1 cellular context compared by ENCODE assay signal in the genomic region with DNA sequence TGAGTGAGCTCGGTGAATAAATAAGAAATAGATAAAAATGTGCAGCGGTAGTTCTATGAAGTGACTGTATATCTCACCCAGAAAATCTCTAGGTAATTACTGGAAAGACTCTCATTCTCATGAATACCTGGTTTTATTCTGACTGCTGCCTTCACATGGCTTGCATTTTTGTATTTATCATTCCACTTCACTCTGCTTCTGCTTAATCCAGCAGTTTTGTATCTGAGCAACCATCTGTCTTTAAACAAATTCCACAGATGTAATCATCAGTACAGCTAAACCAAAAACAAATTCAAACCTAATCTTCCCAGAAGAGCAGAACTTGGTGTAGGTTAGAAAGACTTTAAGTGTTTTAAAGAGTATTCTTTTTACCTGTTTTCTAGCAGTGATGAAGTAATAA.
TF ChIP-seq lines count a peak whose summit lies in the region.

No MANE protein-coding gene starts in this region.

TF ChIP-seq in K562, 482 proteins besides CTCF, POLR2A, EP300 and RAD21 (continued from another document):
- TF ChIP-seq XRCC3 (IDR thresholded peaks at IDR 0.05) = no peak
- TF ChIP-seq, protein P1, sequence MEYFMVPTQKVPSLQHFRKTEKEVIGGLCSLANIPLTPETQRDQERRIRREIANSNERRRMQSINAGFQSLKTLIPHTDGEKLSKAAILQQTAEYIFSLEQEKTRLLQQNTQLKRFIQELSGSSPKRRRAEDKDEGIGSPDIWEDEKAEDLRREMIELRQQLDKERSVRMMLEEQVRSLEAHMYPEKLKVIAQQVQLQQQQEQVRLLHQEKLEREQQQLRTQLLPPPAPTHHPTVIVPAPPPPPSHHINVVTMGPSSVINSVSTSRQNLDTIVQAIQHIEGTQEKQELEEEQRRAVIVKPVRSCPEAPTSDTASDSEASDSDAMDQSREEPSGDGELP (CRISPR knock-in tag; IDR thresholded peaks at IDR 0.05; ENCODE audit: borderline replicate concordance) = no peak
- TF ChIP-seq ARNT (IDR thresholded peaks at IDR 0.05) = no peak
- TF ChIP-seq ZC3H11A (IDR thresholded peaks at IDR 0.05; ENCODE audit: low read depth, low read length) = no peak
- TF ChIP-seq RB1 (IDR thresholded peaks at IDR 0.05; ENCODE audit: low read depth) = no peak
- TF ChIP-seq HDAC2 (IDR thresholded peaks at IDR 0.05) = no peak
- TF ChIP-seq TEAD4 (IDR thresholded peaks at IDR 0.05; ENCODE audit: low read length) = peak; percentile 79; the same call in 1 of the 2 replicates
- TF ChIP-seq TEAD4 (CRISPR knock-in tag; IDR thresholded peaks at IDR 0.05; ENCODE audit: borderline replicate concordance) = no peak
- TF ChIP-seq SRSF7 (optimal IDR thresholded peaks at IDR 0.05; ENCODE audit: low read depth, low read length) = no peak
- no peak for TF ChIP-seq ZNF133 (CRISPR knock-in tag; IDR thresholded peaks at IDR 0.05)
- no peak for TF ChIP-seq HMG20B (CRISPR knock-in tag; IDR thresholded peaks at IDR 0.05)
- TF ChIP-seq, protein P2, sequence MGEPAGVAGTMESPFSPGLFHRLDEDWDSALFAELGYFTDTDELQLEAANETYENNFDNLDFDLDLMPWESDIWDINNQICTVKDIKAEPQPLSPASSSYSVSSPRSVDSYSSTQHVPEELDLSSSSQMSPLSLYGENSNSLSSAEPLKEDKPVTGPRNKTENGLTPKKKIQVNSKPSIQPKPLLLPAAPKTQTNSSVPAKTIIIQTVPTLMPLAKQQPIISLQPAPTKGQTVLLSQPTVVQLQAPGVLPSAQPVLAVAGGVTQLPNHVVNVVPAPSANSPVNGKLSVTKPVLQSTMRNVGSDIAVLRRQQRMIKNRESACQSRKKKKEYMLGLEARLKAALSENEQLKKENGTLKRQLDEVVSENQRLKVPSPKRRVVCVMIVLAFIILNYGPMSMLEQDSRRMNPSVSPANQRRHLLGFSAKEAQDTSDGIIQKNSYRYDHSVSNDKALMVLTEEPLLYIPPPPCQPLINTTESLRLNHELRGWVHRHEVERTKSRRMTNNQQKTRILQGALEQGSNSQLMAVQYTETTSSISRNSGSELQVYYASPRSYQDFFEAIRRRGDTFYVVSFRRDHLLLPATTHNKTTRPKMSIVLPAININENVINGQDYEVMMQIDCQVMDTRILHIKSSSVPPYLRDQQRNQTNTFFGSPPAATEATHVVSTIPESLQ (CRISPR knock-in tag; IDR thresholded peaks at IDR 0.05) = no peak
- TF ChIP-seq ZNF445 (CRISPR knock-in tag; IDR thresholded peaks at IDR 0.05; ENCODE audit: low read depth) = no peak
- no peak for TF ChIP-seq ETS2 (tag; IDR thresholded peaks at IDR 0.05; ENCODE audit: borderline replicate concordance, poor library complexity, severe bottlenecking)
- no peak for TF ChIP-seq ZNF717 (CRISPR knock-in tag; IDR thresholded peaks at IDR 0.05)
- TF ChIP-seq ARID1B (IDR thresholded peaks at IDR 0.05) = peak; percentile 76
- no peak for TF ChIP-seq RBM22 (IDR thresholded peaks at IDR 0.05; ENCODE audit: low read depth, low read length, poor library complexity, severe bottlenecking)
- TF ChIP-seq, protein P3, sequence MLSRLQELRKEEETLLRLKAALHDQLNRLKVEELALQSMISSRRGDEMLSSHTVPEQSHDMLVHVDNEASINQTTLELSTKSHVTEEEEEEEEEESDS (CRISPR knock-in tag; IDR thresholded peaks at IDR 0.05) = no peak
- TF ChIP-seq TAL1 (IDR thresholded peaks at IDR 0.05) = peak; percentile 72
- TF ChIP-seq, protein P4, sequence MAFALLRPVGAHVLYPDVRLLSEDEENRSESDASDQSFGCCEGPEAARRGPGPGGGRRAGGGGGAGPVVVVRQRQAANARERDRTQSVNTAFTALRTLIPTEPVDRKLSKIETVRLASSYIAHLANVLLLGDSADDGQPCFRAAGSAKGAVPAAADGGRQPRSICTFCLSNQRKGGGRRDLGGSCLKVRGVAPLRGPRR (CRISPR knock-in tag; IDR thresholded peaks at IDR 0.05) = no peak
- TF ChIP-seq OTX1 (CRISPR knock-in tag; IDR thresholded peaks at IDR 0.05) = no peak
- no peak for TF ChIP-seq MYBL2 (IDR thresholded peaks at IDR 0.05; ENCODE audit: low read depth)
- no peak for TF ChIP-seq MYBL2 (CRISPR knock-in tag; IDR thresholded peaks at IDR 0.05; ENCODE audit: borderline replicate concordance)
- no peak for TF ChIP-seq RHOXF2B (CRISPR knock-in tag; conservative IDR thresholded peaks at IDR 0.05)
- TF ChIP-seq, protein P5, sequence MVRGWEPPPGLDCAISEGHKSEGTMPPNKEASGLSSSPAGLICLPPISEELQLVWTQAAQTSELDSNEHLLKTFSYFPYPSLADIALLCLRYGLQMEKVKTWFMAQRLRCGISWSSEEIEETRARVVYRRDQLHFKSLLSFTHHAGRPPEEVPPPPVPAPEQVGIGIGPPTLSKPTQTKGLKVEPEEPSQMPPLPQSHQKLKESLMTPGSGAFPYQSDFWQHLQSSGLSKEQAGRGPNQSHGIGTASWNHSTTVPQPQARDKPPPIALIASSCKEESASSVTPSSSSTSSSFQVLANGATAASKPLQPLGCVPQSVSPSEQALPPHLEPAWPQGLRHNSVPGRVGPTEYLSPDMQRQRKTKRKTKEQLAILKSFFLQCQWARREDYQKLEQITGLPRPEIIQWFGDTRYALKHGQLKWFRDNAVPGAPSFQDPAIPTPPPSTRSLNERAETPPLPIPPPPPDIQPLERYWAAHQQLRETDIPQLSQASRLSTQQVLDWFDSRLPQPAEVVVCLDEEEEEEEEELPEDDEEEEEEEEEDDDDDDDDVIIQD (CRISPR knock-in tag; IDR thresholded peaks at IDR 0.05) = no peak
- no peak for TF ChIP-seq BRD4 (IDR thresholded peaks at IDR 0.05)
- no peak for TF ChIP-seq NFRKB (IDR thresholded peaks at IDR 0.05; ENCODE audit: low read depth)
- TF ChIP-seq, protein P6, sequence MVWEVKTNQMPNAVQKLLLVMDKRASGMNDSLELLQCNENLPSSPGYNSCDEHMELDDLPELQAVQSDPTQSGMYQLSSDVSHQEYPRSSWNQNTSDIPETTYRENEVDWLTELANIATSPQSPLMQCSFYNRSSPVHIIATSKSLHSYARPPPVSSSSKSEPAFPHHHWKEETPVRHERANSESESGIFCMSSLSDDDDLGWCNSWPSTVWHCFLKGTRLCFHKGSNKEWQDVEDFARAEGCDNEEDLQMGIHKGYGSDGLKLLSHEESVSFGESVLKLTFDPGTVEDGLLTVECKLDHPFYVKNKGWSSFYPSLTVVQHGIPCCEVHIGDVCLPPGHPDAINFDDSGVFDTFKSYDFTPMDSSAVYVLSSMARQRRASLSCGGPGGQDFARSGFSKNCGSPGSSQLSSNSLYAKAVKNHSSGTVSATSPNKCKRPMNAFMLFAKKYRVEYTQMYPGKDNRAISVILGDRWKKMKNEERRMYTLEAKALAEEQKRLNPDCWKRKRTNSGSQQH (CRISPR knock-in tag; IDR thresholded peaks at IDR 0.05) = no peak
- no peak for TF ChIP-seq TAF9B (IDR thresholded peaks at IDR 0.05; ENCODE audit: partially characterized antibody)
- peak; percentile 39 for TF ChIP-seq CCNT2 (IDR thresholded peaks at IDR 0.05; ENCODE audit: borderline replicate concordance, extremely low read depth, insufficient read length, low read depth, low read length)
- no peak for TF ChIP-seq ZNF121 (CRISPR knock-in tag; conservative IDR thresholded peaks at IDR 0.05)
- no peak for TF ChIP-seq SIN3B (IDR thresholded peaks at IDR 0.05; ENCODE audit: low read depth)
- TF ChIP-seq, protein P7, sequence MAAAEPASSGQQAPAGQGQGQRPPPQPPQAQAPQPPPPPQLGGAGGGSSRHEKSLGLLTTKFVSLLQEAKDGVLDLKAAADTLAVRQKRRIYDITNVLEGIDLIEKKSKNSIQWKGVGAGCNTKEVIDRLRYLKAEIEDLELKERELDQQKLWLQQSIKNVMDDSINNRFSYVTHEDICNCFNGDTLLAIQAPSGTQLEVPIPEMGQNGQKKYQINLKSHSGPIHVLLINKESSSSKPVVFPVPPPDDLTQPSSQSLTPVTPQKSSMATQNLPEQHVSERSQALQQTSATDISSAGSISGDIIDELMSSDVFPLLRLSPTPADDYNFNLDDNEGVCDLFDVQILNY (CRISPR knock-in tag; IDR thresholded peaks at IDR 0.05) = no peak
- TF ChIP-seq CBFA2T2 (conservative IDR thresholded peaks at IDR 0.05) = 0 out of 2 replicates have a peak, but pooled peaks have one; percentile 17
- TF ChIP-seq ZFX (CRISPR knock-in tag; IDR thresholded peaks at IDR 0.05) = no peak
- TF ChIP-seq, protein P8, sequence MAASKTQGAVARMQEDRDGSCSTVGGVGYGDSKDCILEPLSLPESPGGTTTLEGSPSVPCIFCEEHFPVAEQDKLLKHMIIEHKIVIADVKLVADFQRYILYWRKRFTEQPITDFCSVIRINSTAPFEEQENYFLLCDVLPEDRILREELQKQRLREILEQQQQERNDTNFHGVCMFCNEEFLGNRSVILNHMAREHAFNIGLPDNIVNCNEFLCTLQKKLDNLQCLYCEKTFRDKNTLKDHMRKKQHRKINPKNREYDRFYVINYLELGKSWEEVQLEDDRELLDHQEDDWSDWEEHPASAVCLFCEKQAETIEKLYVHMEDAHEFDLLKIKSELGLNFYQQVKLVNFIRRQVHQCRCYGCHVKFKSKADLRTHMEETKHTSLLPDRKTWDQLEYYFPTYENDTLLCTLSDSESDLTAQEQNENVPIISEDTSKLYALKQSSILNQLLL (CRISPR knock-in tag; IDR thresholded peaks at IDR 0.05; ENCODE audit: borderline replicate concordance) = no peak
- no peak for TF ChIP-seq ZNF146 (CRISPR knock-in tag; IDR thresholded peaks at IDR 0.05; ENCODE audit: unreplicated experiment)
- no peak for TF ChIP-seq PRPF4 (IDR thresholded peaks at IDR 0.05; ENCODE audit: insufficient read depth, low read depth, low read length, poor library complexity, severe bottlenecking)
- TF ChIP-seq SMARCE1 (IDR thresholded peaks at IDR 0.05) = 0 out of 2 replicates have a peak, but pooled peaks have one; percentile 23
- TF ChIP-seq, protein P9, sequence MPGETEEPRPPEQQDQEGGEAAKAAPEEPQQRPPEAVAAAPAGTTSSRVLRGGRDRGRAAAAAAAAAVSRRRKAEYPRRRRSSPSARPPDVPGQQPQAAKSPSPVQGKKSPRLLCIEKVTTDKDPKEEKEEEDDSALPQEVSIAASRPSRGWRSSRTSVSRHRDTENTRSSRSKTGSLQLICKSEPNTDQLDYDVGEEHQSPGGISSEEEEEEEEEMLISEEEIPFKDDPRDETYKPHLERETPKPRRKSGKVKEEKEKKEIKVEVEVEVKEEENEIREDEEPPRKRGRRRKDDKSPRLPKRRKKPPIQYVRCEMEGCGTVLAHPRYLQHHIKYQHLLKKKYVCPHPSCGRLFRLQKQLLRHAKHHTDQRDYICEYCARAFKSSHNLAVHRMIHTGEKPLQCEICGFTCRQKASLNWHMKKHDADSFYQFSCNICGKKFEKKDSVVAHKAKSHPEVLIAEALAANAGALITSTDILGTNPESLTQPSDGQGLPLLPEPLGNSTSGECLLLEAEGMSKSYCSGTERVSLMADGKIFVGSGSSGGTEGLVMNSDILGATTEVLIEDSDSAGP (CRISPR knock-in tag; IDR thresholded peaks at IDR 0.05) = no peak
- no peak for TF ChIP-seq EP400 (IDR thresholded peaks at IDR 0.05)
- peak; percentile 25; the same call in 1 of the 2 replicates for TF ChIP-seq NCOR1 (IDR thresholded peaks at IDR 0.05)
- TF ChIP-seq HNRNPH1 (optimal IDR thresholded peaks at IDR 0.05; ENCODE audit: low read depth, low read length) = no peak
- TF ChIP-seq RUNX1 (IDR thresholded peaks at IDR 0.05; ENCODE audit: low read depth) = no peak
- TF ChIP-seq, protein P10, sequence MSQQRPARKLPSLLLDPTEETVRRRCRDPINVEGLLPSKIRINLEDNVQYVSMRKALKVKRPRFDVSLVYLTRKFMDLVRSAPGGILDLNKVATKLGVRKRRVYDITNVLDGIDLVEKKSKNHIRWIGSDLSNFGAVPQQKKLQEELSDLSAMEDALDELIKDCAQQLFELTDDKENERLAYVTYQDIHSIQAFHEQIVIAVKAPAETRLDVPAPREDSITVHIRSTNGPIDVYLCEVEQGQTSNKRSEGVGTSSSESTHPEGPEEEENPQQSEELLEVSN (IDR thresholded peaks at IDR 0.05; ENCODE audit: borderline replicate concordance in 1 of 2, extremely low read depth in 1 of 2, insufficient read depth in 1 of 2, insufficient read length in 1 of 2, low read depth in 1 of 2, low read length in 1 of 2, poor library complexity in 1 of 2, severe bottlenecking in 1 of 2) = no peak
